Comparison of ENCODE assay signal across 9 cellular contexts in the genomic region with DNA sequence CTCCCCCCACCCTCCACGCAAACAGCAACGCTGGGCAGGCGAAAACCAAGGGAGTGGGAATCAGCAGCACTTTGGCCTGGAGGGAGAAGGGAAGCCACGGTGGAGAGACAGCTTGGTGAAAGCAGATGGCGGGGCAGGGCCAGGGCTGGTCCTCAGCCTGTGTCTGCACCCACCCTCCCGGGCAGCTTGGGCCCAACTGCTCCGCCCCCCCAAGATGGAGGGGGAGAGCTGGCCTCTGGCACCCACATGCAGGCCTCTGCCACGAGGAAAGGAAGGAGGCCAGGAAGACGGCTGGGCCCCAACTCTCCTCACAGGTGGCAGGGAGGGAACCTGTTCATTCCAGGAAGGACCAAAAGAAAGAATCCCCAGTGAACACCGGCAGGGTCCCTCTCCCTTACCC. TPM values are rescaled to one million over a fixed set of nuclear protein-coding genes. Genes with fewer than 3 reads are reported as not detected.
A peak's percentile ranks its signal among the peaks of the same experiment; 100 is the strongest.
DNase-seq lines count a peak whose midpoint lies in the region; TF ChIP-seq lines count a peak whose summit lies in the region.
"Had no signal": no experiment of that assay in that cellular context is flagged by ENCODE, and none has a peak within 500 bp of the region (broad histone marks: within the 10 kb centered on the region; RNA-seq: fewer than 3 reads in every experiment).

No MANE protein-coding gene starts in this region.

- H3K4me3 ChIP-seq in coronary artery (no peak overlapping the region), vagina (no peak overlapping the region)

- H3K9me3 Mint-ChIP-seq in activated naive CD8-positive, alpha-beta T cell (ENCODE audit: low read depth): no peaks in the 10 kb centered on the region
- no peaks in the 10 kb centered on the region for H3K9me3 Mint-ChIP-seq in activated naive CD8-positive, alpha-beta T cell treated with anti-CD3 and anti-CD28 coated beads for 36 hours
- no peaks in the 10 kb centered on the region for H3K9me3 Mint-ChIP-seq in nephron

- no peak overlapping the region for H3K4me3 Mint-ChIP-seq in activated naive CD8-positive, alpha-beta T cell
- no peak overlapping the region for H3K4me3 Mint-ChIP-seq in activated naive CD8-positive, alpha-beta T cell treated with anti-CD3 and anti-CD28 coated beads for 36 hours
- H3K4me3 Mint-ChIP-seq in nephron: no peak overlapping the region

- no peaks in the 10 kb centered on the region for H3K36me3 Mint-ChIP-seq in activated naive CD8-positive, alpha-beta T cell
- H3K36me3 Mint-ChIP-seq in activated naive CD8-positive, alpha-beta T cell treated with anti-CD3 and anti-CD28 coated beads for 36 hours: peaks cover 16% of the 10 kb centered on the region
- peaks cover 11% of the 10 kb centered on the region for H3K36me3 Mint-ChIP-seq in nephron (ENCODE audit: low read depth)

- peak overlapping the region; percentile 3 for H3K27ac Mint-ChIP-seq in activated naive CD8-positive, alpha-beta T cell
- no peak overlapping the region for H3K27ac Mint-ChIP-seq in activated naive CD8-positive, alpha-beta T cell treated with anti-CD3 and anti-CD28 coated beads for 36 hours
- peak overlapping the region; percentile 34 to 74 (median 66) for H3K27ac Mint-ChIP-seq in nephron

- peaks cover 55% of the 10 kb centered on the region for H3K4me1 ChIP-seq in vagina

- H3K4me1 Mint-ChIP-seq in activated naive CD8-positive, alpha-beta T cell (ENCODE audit: low read depth): peaks cover 5% of the 10 kb centered on the region
- H3K4me1 Mint-ChIP-seq in activated naive CD8-positive, alpha-beta T cell treated with anti-CD3 and anti-CD28 coated beads for 36 hours: peaks cover 16% of the 10 kb centered on the region
- peaks cover 29% of the 10 kb centered on the region for H3K4me1 Mint-ChIP-seq in nephron

- H3K27ac ChIP-seq in coronary artery (peak overlapping the region; percentile 93 to 94), vagina (peak overlapping the region; percentile 96)

- H3K27me3 ChIP-seq in vagina: no peaks in the 10 kb centered on the region

- no peak for TF ChIP-seq POLR2A in vagina (IDR thresholded peaks at IDR 0.05)

- H3K36me3 ChIP-seq in vagina: peaks cover 0 to 15% of the 10 kb centered on the region in 2 donors

- H3K9me3 ChIP-seq in vagina: no peaks in the 10 kb centered on the region

- DNase-seq in activated naive CD8-positive, alpha-beta T cell treated with anti-CD3 and anti-CD28 coated beads for 36 hours: no peak
- DNase-seq in coronary artery (ENCODE audit: low spot score): no peak
- no peak for DNase-seq in vagina (ENCODE audit: extremely low spot score in 2 of 2)
- no peak for DNase-seq in activated effector memory CD4-positive, alpha-beta T cell treated with anti-CD3 and anti-CD28 coated beads, Interleukin-2, amount 50 U/mL, for 16 hours
- no peak for DNase-seq in DMS153 treated with DMSO at 0.1 percent for 48 hours (lab: John Stamatoyannopoulos, UW; ENCODE audit: unreplicated experiment)
- no peak for DNase-seq in stimulated activated naive CD4-positive, alpha-beta T cell treated with Interleukin-2 at 50 U/mL for 16 hours (lab: John Stamatoyannopoulos, UW)
- DNase-seq: NCI-H2081 had no signal

- intact Hi-C loops in vagina (cut with DNase I): no loop called here

- TF ChIP-seq CTCF in coronary artery (IDR thresholded peaks at IDR 0.05): no peak
- no peak for TF ChIP-seq CTCF in nephron (IDR thresholded peaks at IDR 0.05; ENCODE audit: unreplicated experiment in 3 of 3)
- TF ChIP-seq CTCF in vagina (IDR thresholded peaks at IDR 0.05): no peak

- H3K27me3 Mint-ChIP-seq in activated naive CD8-positive, alpha-beta T cell: no peaks in the 10 kb centered on the region
- H3K27me3 Mint-ChIP-seq in activated naive CD8-positive, alpha-beta T cell treated with anti-CD3 and anti-CD28 coated beads for 36 hours: no peaks in the 10 kb centered on the region
- H3K27me3 Mint-ChIP-seq in nephron (ENCODE audit: low read depth): peaks cover 13% of the 10 kb centered on the region

RNA-seq across cellular contexts. Expression of a gene that starts 17.9 kb away (rescaled TPM):
- 1 to 10 TPM; 8.5 to 8.6 TPM for total RNA-seq in activated naive CD8-positive, alpha-beta T cell treated with anti-CD3 and anti-CD28 coated beads for 36 hours
- total RNA-seq in vagina: 90.6 TPM

RNA-seq across cellular contexts. Expression of a gene that starts 38.0 kb away (rescaled TPM):
- 10 to 100 TPM; 31.5 to 32.2 TPM for total RNA-seq in activated naive CD8-positive, alpha-beta T cell treated with anti-CD3 and anti-CD28 coated beads for 36 hours
- total RNA-seq in vagina: 35.8 TPM

RNA-seq across cellular contexts. Expression of a gene that starts 53.2 kb away (rescaled TPM):
- total RNA-seq in activated naive CD8-positive, alpha-beta T cell treated with anti-CD3 and anti-CD28 coated beads for 36 hours: 10 to 100 TPM; 18.2 to 20.0 TPM
- total RNA-seq in vagina: 50.8 TPM
